ENCODE assay signal across 1 cellular context in genomic region chr7:31145339-31145738, GRCh38.
TF ChIP-seq lines count a peak whose summit lies in the region.

No MANE protein-coding gene starts in this region.

TF ChIP-seq in H1, 55 proteins besides CTCF, POLR2A, EP300 and RAD21 (continued from another document):
- TF ChIP-seq USF2 (IDR thresholded peaks at IDR 0.05; ENCODE audit: low read length) (no peak), TBP (IDR thresholded peaks at IDR 0.05; ENCODE audit: low read depth, low read length) (no peak), CREB1 (IDR thresholded peaks at IDR 0.05) (no peak), KDM1A (IDR thresholded peaks at IDR 0.05; ENCODE audit: borderline replicate concordance, low read length) (no peak), NRF1 (IDR thresholded peaks at IDR 0.05; ENCODE audit: low read depth, low read length) (no peak), MAFK (IDR thresholded peaks at IDR 0.05; ENCODE audit: low read depth, low read length) (no peak), ZNF274 (IDR thresholded peaks at IDR 0.05; ENCODE audit: borderline replicate concordance, extremely low read depth, low read length) (no peak), ATF3 (IDR thresholded peaks at IDR 0.05; ENCODE audit: insufficient read depth, low read depth, low read length) (no peak), CTBP2 (IDR thresholded peaks at IDR 0.05; ENCODE audit: borderline replicate concordance, insufficient read depth, insufficient read length, low read length) (no peak), NANOG (IDR thresholded peaks at IDR 0.05; ENCODE audit: insufficient read depth, low read depth, low read length, poor library complexity, severe bottlenecking) (no peak), CHD7 (IDR thresholded peaks at IDR 0.05; ENCODE audit: insufficient replicate concordance, low read length) (no peak), SP4 (IDR thresholded peaks at IDR 0.05; ENCODE audit: low read length) (no peak), TAF7 (optimal IDR thresholded peaks at IDR 0.05; ENCODE audit: borderline replicate concordance, low read depth, low read length) (no peak), GTF2F1 (IDR thresholded peaks at IDR 0.05; ENCODE audit: borderline replicate concordance, low read depth, low read length) (no peak)
